1 cellular context compared by ENCODE assay signal in the genomic region with DNA sequence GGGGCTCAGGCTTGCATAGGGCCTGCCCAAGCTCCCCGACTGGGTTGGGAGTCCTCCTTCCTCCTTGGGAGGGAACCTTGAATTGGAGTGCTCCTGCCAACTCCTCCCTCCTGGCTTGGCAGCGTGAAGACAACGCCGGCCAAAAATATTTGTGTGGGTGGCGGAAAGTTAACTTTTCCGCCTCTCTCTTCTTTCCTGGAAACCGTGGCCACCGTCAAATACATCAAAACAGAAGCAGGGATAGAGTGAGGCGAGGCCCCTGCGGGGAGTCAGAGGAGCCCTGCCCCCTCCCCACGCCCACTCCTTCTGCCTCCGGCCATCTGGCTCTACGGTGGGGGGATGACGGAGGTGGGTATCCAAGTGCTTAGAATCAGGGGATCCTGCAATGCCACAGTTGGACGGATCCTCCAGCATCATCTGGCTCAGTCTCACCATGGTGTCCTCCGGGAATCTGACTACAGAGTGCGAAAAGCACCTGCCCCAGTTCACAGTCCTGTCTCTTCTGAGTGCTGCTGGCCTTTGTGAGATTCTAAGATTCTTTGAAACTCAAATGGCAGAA.
TF ChIP-seq lines count a peak whose summit lies in the region.

No MANE protein-coding gene starts in this region.

TF ChIP-seq in Ishikawa, 13 proteins besides CTCF, POLR2A, EP300 and RAD21 (continued from another document):
- TF ChIP-seq, protein P1, sequence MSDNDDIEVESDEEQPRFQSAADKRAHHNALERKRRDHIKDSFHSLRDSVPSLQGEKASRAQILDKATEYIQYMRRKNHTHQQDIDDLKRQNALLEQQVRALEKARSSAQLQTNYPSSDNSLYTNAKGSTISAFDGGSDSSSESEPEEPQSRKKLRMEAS (IDR thresholded peaks at IDR 0.05), result no peak
TF ChIP-seq in Ishikawa: peak in this region for 4.
